ENCODE assay signal across 19 cellular contexts in the genomic region with DNA sequence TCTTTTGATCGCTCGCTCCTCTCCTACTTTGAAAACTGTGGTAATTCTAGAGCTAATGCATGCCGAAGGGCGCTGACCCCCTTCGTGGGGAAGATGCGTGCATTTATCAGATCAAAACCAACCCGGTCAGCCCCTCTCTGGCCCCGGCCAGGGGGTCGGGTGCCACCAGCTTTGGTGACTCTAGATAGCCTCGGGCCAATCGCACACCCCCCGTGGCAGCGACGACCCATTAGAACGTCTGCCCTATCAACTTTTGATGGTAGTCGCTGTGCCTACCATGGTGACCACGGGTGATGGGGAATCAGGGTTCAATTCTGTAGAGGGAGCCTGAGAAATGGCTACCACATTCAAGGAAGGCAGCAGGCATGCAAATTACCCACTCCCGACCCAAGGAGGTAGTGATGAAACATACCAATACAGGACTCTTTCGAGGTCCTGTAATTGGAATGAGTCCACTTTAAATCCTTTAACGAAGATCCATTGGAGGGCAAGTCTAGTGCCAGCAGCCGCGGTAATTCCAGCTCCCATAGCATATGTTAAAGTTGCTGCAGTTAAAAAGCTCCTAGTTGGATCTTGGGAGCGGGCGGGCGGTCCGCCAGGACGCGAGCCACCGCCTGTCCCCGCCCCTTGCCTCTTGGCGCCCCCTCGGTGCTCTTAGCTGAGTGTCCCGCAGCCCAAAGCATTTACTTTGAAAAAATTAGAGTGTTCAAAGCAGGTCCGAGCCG.
A peak's percentile ranks its signal among the peaks of the same experiment; 100 is the strongest.
DNase-seq lines count a peak whose midpoint lies in the region; ATAC-seq and TF ChIP-seq lines count a peak whose summit lies in the region.
"Had no signal": no experiment of that assay in that cellular context is flagged by ENCODE, and none has a peak within 500 bp of the region (broad histone marks: within the 10 kb centered on the region; RNA-seq: fewer than 3 reads in every experiment).

No MANE protein-coding gene starts in this region.

- DNase-seq in AG08396 (ENCODE audit: low spot score) (peak; percentile 12), GM13977 (ENCODE audit: low spot score) (peak; percentile 28), coronary artery (ENCODE audit: low spot score) (peak; percentile 74), mesenteric fat pad (ENCODE audit: low spot score) (peak; percentile 90), hippocampal formation (lab: John Stamatoyannopoulos, UW) (no peak), islet precursor cell (no peak)
- DNase-seq: C1 segment of cervical spinal cord, DMS 273 treated with DMSO at 0.1 percent for 48 hours, GDM1, MV-4-11, NCI-H1417, NCI-H187 treated with DMSO at 0.1 percent for 48 hours, NCI-H446 treated with DMSO at 0.1 percent for 48 hours, NCI-H774, PC-9 had no signal

- H3K27ac ChIP-seq in coronary artery, result no peak overlapping the region
- H3K27ac ChIP-seq: HL-60, PC-9 had no signal

- H3K4me3 ChIP-seq in coronary artery, result no peak overlapping the region
- H3K4me3 ChIP-seq: HAP-1, PC-9 had no signal

- ATAC-seq in HG02840 (IDR thresholded peaks at IDR 0.05; ENCODE audit: low FRiP score, unreplicated experiment), result no peak
- no peak for ATAC-seq in HG02623 (IDR thresholded peaks at IDR 0.05; ENCODE audit: unreplicated experiment)

- TF ChIP-seq CTCF in GM13977 (IDR thresholded peaks at IDR 0.05; ENCODE audit: extremely low read depth, insufficient read depth, missing control alignments), result no peak
- TF ChIP-seq CTCF in coronary artery (IDR thresholded peaks at IDR 0.05), result no peak

- in situ Hi-C loops in GM13977 (cut with MboI; ENCODE audit: low pct_unique_long_range_greater_than_20kb, low sequenced_read_pairs, unreplicated experiment), result no loop called here

Comparison
In these comparisons a context has a peak if more than half of its experiments do, and no peak if none do; other contexts are left out.
1. DNase-seq: peak in AG08396 (single experiment), GM13977 (single experiment), coronary artery (single experiment) and mesenteric fat pad (single experiment); none in hippocampal formation (0 of 2) and islet precursor cell (single experiment).